Comparison of ENCODE assay signal across 6 cellular contexts in genomic region chr6:96202571-96202970, GRCh38.
"Had no signal": no experiment of that assay in that cellular context is flagged by ENCODE, and none has a peak within 500 bp of the region (broad histone marks: within the 10 kb centered on the region; RNA-seq: fewer than 3 reads in every experiment).

No MANE protein-coding gene starts in this region.

- DNase-seq: IMR-90, KBM-7, KG1 had no signal

- FAIRE-seq: HepG2, HTR-8/SVneo, K562 had no signal
